1 cellular context compared by ENCODE assay signal in the genomic region with DNA sequence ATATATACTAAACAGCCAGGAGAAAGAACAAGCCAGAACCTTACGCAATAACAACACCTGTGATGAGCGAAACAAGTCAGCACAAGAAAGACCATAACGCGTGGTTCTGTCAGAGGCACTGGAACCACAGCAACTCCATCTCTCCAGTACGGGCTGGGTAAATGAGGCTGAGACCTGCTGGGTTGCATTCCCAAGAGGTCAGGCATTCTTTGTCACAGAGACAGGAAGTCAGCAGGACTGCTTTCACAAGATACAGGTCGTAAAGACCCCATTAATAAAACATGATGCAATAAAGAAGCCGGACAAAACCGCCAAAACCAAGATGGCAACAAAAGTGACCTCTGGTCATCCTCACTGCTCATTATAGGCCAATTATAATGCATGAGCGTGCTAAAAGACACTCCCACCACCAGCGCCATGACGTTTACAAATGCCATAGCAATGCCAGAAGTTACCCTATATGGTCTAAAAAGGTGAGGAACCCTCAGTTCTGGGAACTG.
TF ChIP-seq lines count a peak whose summit lies in the region.

No MANE protein-coding gene starts in this region.

TF ChIP-seq in GM23338, 12 proteins besides CTCF, POLR2A, EP300 and RAD21 (continued from another document):
- TF ChIP-seq JUNB (IDR thresholded peaks at IDR 0.05; ENCODE audit: unreplicated experiment) (no peak), ZNF331 (CRISPR knock-in tag; IDR thresholded peaks at IDR 0.05; ENCODE audit: low read depth) (peak; percentile 29; the same call in 1 of the 2 replicates), CREB1 (CRISPR knock-in tag; IDR thresholded peaks at IDR 0.05; ENCODE audit: low read depth) (peak; percentile 55; the same call in 1 of the 2 replicates), NANOG (IDR thresholded peaks at IDR 0.05; ENCODE audit: borderline replicate concordance) (0 out of 2 replicates have a peak, but pooled peaks have one; percentile 10), STAT1 (IDR thresholded peaks at IDR 0.05; ENCODE audit: unreplicated experiment) (no peak), ZNF114 (CRISPR knock-in tag; IDR thresholded peaks at IDR 0.05) (no peak)
- TF ChIP-seq, protein P1, sequence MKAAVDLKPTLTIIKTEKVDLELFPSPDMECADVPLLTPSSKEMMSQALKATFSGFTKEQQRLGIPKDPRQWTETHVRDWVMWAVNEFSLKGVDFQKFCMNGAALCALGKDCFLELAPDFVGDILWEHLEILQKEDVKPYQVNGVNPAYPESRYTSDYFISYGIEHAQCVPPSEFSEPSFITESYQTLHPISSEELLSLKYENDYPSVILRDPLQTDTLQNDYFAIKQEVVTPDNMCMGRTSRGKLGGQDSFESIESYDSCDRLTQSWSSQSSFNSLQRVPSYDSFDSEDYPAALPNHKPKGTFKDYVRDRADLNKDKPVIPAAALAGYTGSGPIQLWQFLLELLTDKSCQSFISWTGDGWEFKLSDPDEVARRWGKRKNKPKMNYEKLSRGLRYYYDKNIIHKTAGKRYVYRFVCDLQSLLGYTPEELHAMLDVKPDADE (IDR thresholded peaks at IDR 0.05), result peak; percentile 70
- TF ChIP-seq, protein P2, sequence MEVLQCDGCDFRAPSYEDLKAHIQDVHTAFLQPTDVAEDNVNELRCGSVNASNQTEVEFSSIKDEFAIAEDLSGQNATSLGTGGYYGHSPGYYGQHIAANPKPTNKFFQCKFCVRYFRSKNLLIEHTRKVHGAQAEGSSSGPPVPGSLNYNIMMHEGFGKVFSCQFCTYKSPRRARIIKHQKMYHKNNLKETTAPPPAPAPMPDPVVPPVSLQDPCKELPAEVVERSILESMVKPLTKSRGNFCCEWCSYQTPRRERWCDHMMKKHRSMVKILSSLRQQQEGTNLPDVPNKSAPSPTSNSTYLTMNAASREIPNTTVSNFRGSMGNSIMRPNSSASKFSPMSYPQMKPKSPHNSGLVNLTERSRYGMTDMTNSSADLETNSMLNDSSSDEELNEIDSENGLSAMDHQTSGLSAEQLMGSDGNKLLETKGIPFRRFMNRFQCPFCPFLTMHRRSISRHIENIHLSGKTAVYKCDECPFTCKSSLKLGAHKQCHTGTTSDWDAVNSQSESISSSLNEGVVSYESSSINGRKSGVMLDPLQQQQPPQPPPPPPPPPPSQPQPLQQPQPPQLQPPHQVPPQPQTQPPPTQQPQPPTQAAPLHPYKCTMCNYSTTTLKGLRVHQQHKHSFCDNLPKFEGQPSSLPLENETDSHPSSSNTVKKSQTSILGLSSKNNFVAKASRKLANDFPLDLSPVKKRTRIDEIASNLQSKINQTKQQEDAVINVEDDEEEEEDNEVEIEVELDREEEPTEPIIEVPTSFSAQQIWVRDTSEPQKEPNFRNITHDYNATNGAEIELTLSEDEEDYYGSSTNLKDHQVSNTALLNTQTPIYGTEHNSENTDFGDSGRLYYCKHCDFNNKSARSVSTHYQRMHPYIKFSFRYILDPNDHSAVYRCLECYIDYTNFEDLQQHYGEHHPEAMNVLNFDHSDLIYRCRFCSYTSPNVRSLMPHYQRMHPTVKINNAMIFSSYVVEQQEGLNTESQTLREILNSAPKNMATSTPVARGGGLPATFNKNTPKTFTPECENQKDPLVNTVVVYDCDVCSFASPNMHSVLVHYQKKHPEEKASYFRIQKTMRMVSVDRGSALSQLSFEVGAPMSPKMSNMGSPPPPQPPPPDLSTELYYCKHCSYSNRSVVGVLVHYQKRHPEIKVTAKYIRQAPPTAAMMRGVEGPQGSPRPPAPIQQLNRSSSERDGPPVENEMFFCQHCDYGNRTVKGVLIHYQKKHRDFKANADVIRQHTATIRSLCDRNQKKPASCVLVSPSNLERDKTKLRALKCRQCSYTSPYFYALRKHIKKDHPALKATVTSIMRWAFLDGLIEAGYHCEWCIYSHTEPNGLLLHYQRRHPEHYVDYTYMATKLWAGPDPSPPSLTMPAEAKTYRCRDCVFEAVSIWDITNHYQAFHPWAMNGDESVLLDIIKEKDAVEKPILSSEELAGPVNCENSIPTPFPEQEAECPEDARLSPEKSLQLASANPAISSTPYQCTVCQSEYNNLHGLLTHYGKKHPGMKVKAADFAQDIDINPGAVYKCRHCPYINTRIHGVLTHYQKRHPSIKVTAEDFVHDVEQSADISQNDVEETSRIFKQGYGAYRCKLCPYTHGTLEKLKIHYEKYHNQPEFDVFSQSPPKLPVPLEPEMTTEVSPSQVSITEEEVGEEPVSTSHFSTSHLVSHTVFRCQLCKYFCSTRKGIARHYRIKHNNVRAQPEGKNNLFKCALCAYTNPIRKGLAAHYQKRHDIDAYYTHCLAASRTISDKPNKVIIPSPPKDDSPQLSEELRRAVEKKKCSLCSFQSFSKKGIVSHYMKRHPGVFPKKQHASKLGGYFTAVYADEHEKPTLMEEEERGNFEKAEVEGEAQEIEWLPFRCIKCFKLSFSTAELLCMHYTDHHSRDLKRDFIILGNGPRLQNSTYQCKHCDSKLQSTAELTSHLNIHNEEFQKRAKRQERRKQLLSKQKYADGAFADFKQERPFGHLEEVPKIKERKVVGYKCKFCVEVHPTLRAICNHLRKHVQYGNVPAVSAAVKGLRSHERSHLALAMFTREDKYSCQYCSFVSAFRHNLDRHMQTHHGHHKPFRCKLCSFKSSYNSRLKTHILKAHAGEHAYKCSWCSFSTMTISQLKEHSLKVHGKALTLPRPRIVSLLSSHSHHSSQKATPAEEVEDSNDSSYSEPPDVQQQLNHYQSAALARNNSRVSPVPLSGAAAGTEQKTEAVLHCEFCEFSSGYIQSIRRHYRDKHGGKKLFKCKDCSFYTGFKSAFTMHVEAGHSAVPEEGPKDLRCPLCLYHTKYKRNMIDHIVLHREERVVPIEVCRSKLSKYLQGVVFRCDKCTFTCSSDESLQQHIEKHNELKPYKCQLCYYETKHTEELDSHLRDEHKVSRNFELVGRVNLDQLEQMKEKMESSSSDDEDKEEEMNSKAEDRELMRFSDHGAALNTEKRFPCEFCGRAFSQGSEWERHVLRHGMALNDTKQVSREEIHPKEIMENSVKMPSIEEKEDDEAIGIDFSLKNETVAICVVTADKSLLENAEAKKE (CRISPR knock-in tag; IDR thresholded peaks at IDR 0.05), result peak; percentile 70
